In the genomic region with DNA sequence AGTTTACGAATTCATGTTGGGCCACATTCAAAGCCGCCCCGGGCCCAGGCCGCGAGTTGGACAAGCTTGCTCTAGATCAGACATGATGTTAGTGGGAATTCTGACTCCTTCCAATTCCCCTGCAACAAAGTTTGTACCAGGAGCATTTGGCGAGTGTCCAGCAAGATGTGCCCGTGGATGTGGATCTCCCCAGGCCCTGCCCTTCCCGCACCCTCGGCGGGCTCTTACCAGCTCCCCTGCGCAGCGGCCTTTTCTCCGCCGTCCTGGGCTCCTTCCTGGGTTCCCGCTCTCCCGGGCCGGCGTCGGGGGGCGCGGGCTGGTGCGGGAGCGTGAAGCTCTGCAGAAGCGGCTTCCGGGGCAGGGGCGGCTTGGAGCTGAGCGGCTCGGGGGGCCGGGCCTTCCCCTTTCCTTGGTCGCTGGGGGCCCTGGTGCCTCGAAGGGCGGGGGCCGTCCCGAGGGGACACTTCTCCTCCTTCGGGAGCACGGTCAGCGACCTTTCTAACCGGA, we compare ENCODE assay signal across 1 cellular context.
TF ChIP-seq lines count a peak whose summit lies in the region.

No MANE protein-coding gene starts in this region.

TF ChIP-seq in GM23338, 12 proteins besides CTCF, POLR2A, EP300 and RAD21:
- TF ChIP-seq, protein P1, sequence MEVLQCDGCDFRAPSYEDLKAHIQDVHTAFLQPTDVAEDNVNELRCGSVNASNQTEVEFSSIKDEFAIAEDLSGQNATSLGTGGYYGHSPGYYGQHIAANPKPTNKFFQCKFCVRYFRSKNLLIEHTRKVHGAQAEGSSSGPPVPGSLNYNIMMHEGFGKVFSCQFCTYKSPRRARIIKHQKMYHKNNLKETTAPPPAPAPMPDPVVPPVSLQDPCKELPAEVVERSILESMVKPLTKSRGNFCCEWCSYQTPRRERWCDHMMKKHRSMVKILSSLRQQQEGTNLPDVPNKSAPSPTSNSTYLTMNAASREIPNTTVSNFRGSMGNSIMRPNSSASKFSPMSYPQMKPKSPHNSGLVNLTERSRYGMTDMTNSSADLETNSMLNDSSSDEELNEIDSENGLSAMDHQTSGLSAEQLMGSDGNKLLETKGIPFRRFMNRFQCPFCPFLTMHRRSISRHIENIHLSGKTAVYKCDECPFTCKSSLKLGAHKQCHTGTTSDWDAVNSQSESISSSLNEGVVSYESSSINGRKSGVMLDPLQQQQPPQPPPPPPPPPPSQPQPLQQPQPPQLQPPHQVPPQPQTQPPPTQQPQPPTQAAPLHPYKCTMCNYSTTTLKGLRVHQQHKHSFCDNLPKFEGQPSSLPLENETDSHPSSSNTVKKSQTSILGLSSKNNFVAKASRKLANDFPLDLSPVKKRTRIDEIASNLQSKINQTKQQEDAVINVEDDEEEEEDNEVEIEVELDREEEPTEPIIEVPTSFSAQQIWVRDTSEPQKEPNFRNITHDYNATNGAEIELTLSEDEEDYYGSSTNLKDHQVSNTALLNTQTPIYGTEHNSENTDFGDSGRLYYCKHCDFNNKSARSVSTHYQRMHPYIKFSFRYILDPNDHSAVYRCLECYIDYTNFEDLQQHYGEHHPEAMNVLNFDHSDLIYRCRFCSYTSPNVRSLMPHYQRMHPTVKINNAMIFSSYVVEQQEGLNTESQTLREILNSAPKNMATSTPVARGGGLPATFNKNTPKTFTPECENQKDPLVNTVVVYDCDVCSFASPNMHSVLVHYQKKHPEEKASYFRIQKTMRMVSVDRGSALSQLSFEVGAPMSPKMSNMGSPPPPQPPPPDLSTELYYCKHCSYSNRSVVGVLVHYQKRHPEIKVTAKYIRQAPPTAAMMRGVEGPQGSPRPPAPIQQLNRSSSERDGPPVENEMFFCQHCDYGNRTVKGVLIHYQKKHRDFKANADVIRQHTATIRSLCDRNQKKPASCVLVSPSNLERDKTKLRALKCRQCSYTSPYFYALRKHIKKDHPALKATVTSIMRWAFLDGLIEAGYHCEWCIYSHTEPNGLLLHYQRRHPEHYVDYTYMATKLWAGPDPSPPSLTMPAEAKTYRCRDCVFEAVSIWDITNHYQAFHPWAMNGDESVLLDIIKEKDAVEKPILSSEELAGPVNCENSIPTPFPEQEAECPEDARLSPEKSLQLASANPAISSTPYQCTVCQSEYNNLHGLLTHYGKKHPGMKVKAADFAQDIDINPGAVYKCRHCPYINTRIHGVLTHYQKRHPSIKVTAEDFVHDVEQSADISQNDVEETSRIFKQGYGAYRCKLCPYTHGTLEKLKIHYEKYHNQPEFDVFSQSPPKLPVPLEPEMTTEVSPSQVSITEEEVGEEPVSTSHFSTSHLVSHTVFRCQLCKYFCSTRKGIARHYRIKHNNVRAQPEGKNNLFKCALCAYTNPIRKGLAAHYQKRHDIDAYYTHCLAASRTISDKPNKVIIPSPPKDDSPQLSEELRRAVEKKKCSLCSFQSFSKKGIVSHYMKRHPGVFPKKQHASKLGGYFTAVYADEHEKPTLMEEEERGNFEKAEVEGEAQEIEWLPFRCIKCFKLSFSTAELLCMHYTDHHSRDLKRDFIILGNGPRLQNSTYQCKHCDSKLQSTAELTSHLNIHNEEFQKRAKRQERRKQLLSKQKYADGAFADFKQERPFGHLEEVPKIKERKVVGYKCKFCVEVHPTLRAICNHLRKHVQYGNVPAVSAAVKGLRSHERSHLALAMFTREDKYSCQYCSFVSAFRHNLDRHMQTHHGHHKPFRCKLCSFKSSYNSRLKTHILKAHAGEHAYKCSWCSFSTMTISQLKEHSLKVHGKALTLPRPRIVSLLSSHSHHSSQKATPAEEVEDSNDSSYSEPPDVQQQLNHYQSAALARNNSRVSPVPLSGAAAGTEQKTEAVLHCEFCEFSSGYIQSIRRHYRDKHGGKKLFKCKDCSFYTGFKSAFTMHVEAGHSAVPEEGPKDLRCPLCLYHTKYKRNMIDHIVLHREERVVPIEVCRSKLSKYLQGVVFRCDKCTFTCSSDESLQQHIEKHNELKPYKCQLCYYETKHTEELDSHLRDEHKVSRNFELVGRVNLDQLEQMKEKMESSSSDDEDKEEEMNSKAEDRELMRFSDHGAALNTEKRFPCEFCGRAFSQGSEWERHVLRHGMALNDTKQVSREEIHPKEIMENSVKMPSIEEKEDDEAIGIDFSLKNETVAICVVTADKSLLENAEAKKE (CRISPR knock-in tag; IDR thresholded peaks at IDR 0.05): no peak
- TF ChIP-seq POLR2AphosphoS5 (IDR thresholded peaks at IDR 0.05; ENCODE audit: low read depth): no peak
- no peak for TF ChIP-seq JUNB (IDR thresholded peaks at IDR 0.05; ENCODE audit: unreplicated experiment)
- TF ChIP-seq EZH2 (IDR thresholded peaks at IDR 0.05; ENCODE audit: low read depth, unreplicated experiment): no peak
- no peak for TF ChIP-seq EZH2phosphoT487 (IDR thresholded peaks at IDR 0.05; ENCODE audit: unreplicated experiment)
- no peak for TF ChIP-seq CREB1 (CRISPR knock-in tag; IDR thresholded peaks at IDR 0.05; ENCODE audit: low read depth)
- no peak for TF ChIP-seq STAT1 (IDR thresholded peaks at IDR 0.05; ENCODE audit: unreplicated experiment)
- TF ChIP-seq, protein P2, sequence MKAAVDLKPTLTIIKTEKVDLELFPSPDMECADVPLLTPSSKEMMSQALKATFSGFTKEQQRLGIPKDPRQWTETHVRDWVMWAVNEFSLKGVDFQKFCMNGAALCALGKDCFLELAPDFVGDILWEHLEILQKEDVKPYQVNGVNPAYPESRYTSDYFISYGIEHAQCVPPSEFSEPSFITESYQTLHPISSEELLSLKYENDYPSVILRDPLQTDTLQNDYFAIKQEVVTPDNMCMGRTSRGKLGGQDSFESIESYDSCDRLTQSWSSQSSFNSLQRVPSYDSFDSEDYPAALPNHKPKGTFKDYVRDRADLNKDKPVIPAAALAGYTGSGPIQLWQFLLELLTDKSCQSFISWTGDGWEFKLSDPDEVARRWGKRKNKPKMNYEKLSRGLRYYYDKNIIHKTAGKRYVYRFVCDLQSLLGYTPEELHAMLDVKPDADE (IDR thresholded peaks at IDR 0.05): no peak
- no peak for TF ChIP-seq NANOG (IDR thresholded peaks at IDR 0.05; ENCODE audit: borderline replicate concordance)
- TF ChIP-seq ZNF114 (CRISPR knock-in tag; IDR thresholded peaks at IDR 0.05): no peak
- TF ChIP-seq, protein P3, sequence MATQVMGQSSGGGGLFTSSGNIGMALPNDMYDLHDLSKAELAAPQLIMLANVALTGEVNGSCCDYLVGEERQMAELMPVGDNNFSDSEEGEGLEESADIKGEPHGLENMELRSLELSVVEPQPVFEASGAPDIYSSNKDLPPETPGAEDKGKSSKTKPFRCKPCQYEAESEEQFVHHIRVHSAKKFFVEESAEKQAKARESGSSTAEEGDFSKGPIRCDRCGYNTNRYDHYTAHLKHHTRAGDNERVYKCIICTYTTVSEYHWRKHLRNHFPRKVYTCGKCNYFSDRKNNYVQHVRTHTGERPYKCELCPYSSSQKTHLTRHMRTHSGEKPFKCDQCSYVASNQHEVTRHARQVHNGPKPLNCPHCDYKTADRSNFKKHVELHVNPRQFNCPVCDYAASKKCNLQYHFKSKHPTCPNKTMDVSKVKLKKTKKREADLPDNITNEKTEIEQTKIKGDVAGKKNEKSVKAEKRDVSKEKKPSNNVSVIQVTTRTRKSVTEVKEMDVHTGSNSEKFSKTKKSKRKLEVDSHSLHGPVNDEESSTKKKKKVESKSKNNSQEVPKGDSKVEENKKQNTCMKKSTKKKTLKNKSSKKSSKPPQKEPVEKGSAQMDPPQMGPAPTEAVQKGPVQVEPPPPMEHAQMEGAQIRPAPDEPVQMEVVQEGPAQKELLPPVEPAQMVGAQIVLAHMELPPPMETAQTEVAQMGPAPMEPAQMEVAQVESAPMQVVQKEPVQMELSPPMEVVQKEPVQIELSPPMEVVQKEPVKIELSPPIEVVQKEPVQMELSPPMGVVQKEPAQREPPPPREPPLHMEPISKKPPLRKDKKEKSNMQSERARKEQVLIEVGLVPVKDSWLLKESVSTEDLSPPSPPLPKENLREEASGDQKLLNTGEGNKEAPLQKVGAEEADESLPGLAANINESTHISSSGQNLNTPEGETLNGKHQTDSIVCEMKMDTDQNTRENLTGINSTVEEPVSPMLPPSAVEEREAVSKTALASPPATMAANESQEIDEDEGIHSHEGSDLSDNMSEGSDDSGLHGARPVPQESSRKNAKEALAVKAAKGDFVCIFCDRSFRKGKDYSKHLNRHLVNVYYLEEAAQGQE (IDR thresholded peaks at IDR 0.05; ENCODE audit: unreplicated experiment): no peak
- TF ChIP-seq ZNF331 (CRISPR knock-in tag; IDR thresholded peaks at IDR 0.05; ENCODE audit: low read depth): no peak
